ENCODE assay signal across 13 cellular contexts in the genomic region with DNA sequence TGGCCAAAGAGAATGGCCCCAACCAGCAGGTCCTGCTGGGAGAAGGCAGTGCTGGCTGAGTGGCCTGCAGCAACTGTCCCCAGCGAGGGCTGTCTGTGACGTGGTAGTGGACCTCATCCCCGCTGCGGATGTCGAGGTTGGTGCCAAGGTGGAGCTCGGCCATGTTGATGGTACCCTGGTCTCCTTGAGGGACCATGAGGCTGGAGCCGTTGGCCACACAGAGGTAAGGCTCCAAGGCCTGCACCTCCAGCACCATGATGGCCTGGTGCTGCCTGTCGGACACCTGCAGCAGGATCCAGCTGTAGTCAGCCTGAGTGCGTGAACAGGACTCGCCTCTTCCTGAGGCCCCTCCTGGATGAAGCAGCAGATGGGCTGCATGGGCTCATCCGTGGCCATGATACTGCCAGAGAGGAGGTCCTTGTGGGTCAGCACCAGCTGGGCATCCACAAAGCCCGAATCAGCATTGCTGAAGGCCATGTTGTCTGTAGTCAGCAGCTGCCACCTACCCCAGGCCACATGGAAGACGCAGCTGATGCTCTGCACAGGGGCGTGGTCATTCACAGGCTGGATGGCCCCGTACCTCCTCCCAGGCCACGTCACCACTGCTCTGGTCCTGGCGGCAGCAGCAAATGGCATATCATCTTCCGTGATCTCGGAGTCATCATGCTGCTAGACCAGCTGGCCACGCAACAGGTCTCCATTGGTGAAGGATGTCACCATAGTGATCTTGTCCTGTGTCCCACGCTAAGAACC.
"Had no signal": no experiment of that assay in that cellular context is flagged by ENCODE, and none has a peak within 500 bp of the region (broad histone marks: within the 10 kb centered on the region; RNA-seq: fewer than 3 reads in every experiment).

No MANE protein-coding gene starts in this region.

- ATAC-seq: T-helper 17 cell had no signal

- H3K9me3 ChIP-seq: stomach, thoracic aorta had no signal

- DNase-seq: activated CD4-positive, CD25-positive, alpha-beta regulatory T cell; activated naive CD4-positive, alpha-beta T cell treated with anti-CD3 and anti-CD28 coated beads, Interleukin-2, amount 50 U/mL, for 16 hours; glutamatergic neuron; mesenchymal stem cell; nephron progenitor cell; stimulated activated CD4-positive, alpha-beta T cell treated with anti-CD3 and anti-CD28 coated beads, Interleukin-15, amount 100 ng/mL, for 24 hours; stimulated activated CD4-positive, alpha-beta T cell treated with anti-CD3 and anti-CD28 coated beads, Interleukin-4, amount 100 ng/mL, for 24 hours; stomach; T-helper 17 cell had no signal

- H3K27me3 ChIP-seq: stomach had no signal

- H3K27me3 Mint-ChIP-seq: central memory CD8-positive, alpha-beta T cell; dendritic cell treated with granulocyte-macrophage colony-stimulating factor and Interleukin-4, amounts not matched to agents 40 ng/mL and 50 ng/mL, for 4 days had no signal

- H3K36me3 ChIP-seq: thoracic aorta had no signal

- H3K4me1 Mint-ChIP-seq: central memory CD8-positive, alpha-beta T cell; nephron progenitor cell; T-helper 17 cell had no signal

- H3K27ac Mint-ChIP-seq: activated T-helper 2 cell treated with anti-CD3 and anti-CD28 coated beads, Interferon-gamma antibody, Interleukin-2, Interleukin-4, amounts not matched to agents 10 μg/mL and 5 μg/mL and 100 μg/mL, durations not matched to agents 14 hours and 24 hours and 36 hours; dendritic cell treated with granulocyte-macrophage colony-stimulating factor and Interleukin-4, amounts not matched to agents 40 ng/mL and 50 ng/mL, for 4 days; nephron progenitor cell; T-helper 17 cell had no signal

- H3K4me3 Mint-ChIP-seq: central memory CD8-positive, alpha-beta T cell; dendritic cell treated with granulocyte-macrophage colony-stimulating factor and Interleukin-4, amounts not matched to agents 40 ng/mL and 50 ng/mL, for 4 days; nephron progenitor cell; T-helper 17 cell had no signal

- H3K9me3 Mint-ChIP-seq: activated T-helper 2 cell treated with anti-CD3 and anti-CD28 coated beads, Interferon-gamma antibody, Interleukin-2, Interleukin-4, amounts not matched to agents 10 μg/mL and 5 μg/mL and 100 μg/mL, durations not matched to agents 14 hours and 24 hours and 36 hours; central memory CD8-positive, alpha-beta T cell; dendritic cell treated with granulocyte-macrophage colony-stimulating factor and Interleukin-4, amounts not matched to agents 40 ng/mL and 50 ng/mL, for 4 days had no signal

- H3K27ac ChIP-seq: stomach, thoracic aorta had no signal

- H3K4me3 ChIP-seq: stomach, thoracic aorta had no signal

- H3K4me1 ChIP-seq: stomach had no signal
